1 cellular context compared by ENCODE assay signal in the genomic region with DNA sequence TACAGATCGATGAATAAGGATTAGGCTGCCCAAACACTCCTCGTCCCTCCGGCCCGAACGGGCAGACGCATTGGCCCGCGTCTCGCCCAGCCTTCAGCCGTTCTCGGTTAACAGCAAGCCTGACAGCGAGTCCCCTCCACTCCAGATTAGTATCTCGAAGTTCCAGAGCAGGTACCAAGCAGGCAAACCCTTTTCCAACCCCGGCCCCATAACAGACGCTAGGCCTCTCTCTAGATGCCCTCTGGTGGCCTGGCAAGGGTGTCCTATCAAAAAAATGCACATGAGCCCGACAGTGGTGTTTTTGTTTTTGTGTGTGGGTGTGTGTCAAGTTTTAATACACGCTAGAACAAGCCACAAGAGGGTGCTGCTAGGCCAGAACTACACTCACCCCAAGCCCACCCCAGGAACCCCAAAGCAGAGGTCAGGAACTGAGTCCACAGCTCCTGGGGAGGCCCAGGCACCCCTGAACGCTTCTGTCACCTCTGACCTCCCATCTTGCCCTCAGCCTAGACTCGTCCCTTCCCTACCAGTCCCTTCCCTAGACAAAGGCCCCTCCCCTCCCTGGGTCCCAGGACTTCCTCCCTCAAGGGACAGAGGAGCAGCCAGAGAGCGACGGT.
TF ChIP-seq lines count a peak whose summit lies in the region.

No MANE protein-coding gene starts in this region.

TF ChIP-seq in HepG2, 621 proteins besides CTCF, POLR2A, EP300 and RAD21 (continued from another document):
- TF ChIP-seq, protein P1, sequence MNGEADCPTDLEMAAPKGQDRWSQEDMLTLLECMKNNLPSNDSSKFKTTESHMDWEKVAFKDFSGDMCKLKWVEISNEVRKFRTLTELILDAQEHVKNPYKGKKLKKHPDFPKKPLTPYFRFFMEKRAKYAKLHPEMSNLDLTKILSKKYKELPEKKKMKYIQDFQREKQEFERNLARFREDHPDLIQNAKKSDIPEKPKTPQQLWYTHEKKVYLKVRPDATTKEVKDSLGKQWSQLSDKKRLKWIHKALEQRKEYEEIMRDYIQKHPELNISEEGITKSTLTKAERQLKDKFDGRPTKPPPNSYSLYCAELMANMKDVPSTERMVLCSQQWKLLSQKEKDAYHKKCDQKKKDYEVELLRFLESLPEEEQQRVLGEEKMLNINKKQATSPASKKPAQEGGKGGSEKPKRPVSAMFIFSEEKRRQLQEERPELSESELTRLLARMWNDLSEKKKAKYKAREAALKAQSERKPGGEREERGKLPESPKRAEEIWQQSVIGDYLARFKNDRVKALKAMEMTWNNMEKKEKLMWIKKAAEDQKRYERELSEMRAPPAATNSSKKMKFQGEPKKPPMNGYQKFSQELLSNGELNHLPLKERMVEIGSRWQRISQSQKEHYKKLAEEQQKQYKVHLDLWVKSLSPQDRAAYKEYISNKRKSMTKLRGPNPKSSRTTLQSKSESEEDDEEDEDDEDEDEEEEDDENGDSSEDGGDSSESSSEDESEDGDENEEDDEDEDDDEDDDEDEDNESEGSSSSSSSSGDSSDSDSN (CRISPR knock-in tag; IDR thresholded peaks at IDR 0.05) = peak; percentile 0; the same call in 1 of the 2 replicates
- TF ChIP-seq NAIF1 (CRISPR knock-in tag; IDR thresholded peaks at IDR 0.05; ENCODE audit: borderline replicate concordance) (peak; percentile 44; the same call in 1 of the 2 replicates), ONECUT2 (CRISPR knock-in tag; IDR thresholded peaks at IDR 0.05) (0 out of 2 replicates have a peak, but pooled peaks have one; percentile 12), ELF4 (CRISPR knock-in tag; IDR thresholded peaks at IDR 0.05; ENCODE audit: borderline replicate concordance) (no peak), MAF1 (CRISPR knock-in tag; IDR thresholded peaks at IDR 0.05; ENCODE audit: borderline replicate concordance) (no peak), ZNF468 (CRISPR knock-in tag; IDR thresholded peaks at IDR 0.05) (0 out of 2 replicates have a peak, but pooled peaks have one; percentile 59), ZNF337 (CRISPR knock-in tag; IDR thresholded peaks at IDR 0.05; ENCODE audit: borderline replicate concordance, low read depth) (no peak), BRD4 (CRISPR knock-in tag; IDR thresholded peaks at IDR 0.05) (no peak), FOXP1 (IDR thresholded peaks at IDR 0.05) (no peak), FOXP1 (CRISPR knock-in tag; IDR thresholded peaks at IDR 0.05) (no peak), HNF4A (CRISPR knock-in tag; IDR thresholded peaks at IDR 0.05) (no peak), TP53 (CRISPR knock-in tag; conservative IDR thresholded peaks at IDR 0.05) (no peak), SALL2 (CRISPR knock-in tag; IDR thresholded peaks at IDR 0.05) (no peak), ZNF615 (CRISPR knock-in tag; IDR thresholded peaks at IDR 0.05; ENCODE audit: borderline replicate concordance) (no peak), NCOA5 (CRISPR knock-in tag; IDR thresholded peaks at IDR 0.05) (no peak), REPIN1 (CRISPR knock-in tag; IDR thresholded peaks at IDR 0.05; ENCODE audit: borderline replicate concordance, low read depth) (no peak; the same call in 1 of the 2 replicates), KLF15 (CRISPR knock-in tag; IDR thresholded peaks at IDR 0.05; ENCODE audit: borderline replicate concordance) (no peak), SPEN (CRISPR knock-in tag; IDR thresholded peaks at IDR 0.05; ENCODE audit: low read depth) (no peak), MYNN (CRISPR knock-in tag; IDR thresholded peaks at IDR 0.05; ENCODE audit: low read depth) (no peak), ZNF33B (CRISPR knock-in tag; IDR thresholded peaks at IDR 0.05) (no peak), ZNF317 (CRISPR knock-in tag; IDR thresholded peaks at IDR 0.05) (peak; percentile 17; the same call in 1 of the 2 replicates), KAT7 (CRISPR knock-in tag; IDR thresholded peaks at IDR 0.05; ENCODE audit: borderline replicate concordance) (no peak), ZNF772 (CRISPR knock-in tag; IDR thresholded peaks at IDR 0.05) (0 out of 2 replicates have a peak, but pooled peaks have one; percentile 5), ZNF160 (CRISPR knock-in tag; IDR thresholded peaks at IDR 0.05) (no peak), SMC3 (IDR thresholded peaks at IDR 0.05; ENCODE audit: low read length) (peak; percentile 44), ARHGAP35 (CRISPR knock-in tag; IDR thresholded peaks at IDR 0.05; ENCODE audit: borderline replicate concordance) (no peak), GZF1 (CRISPR knock-in tag; IDR thresholded peaks at IDR 0.05) (no peak), ZNF382 (CRISPR knock-in tag; IDR thresholded peaks at IDR 0.05; ENCODE audit: borderline replicate concordance) (no peak), ZSCAN31 (CRISPR knock-in tag; IDR thresholded peaks at IDR 0.05; ENCODE audit: low read depth) (no peak)
- TF ChIP-seq, protein P2, sequence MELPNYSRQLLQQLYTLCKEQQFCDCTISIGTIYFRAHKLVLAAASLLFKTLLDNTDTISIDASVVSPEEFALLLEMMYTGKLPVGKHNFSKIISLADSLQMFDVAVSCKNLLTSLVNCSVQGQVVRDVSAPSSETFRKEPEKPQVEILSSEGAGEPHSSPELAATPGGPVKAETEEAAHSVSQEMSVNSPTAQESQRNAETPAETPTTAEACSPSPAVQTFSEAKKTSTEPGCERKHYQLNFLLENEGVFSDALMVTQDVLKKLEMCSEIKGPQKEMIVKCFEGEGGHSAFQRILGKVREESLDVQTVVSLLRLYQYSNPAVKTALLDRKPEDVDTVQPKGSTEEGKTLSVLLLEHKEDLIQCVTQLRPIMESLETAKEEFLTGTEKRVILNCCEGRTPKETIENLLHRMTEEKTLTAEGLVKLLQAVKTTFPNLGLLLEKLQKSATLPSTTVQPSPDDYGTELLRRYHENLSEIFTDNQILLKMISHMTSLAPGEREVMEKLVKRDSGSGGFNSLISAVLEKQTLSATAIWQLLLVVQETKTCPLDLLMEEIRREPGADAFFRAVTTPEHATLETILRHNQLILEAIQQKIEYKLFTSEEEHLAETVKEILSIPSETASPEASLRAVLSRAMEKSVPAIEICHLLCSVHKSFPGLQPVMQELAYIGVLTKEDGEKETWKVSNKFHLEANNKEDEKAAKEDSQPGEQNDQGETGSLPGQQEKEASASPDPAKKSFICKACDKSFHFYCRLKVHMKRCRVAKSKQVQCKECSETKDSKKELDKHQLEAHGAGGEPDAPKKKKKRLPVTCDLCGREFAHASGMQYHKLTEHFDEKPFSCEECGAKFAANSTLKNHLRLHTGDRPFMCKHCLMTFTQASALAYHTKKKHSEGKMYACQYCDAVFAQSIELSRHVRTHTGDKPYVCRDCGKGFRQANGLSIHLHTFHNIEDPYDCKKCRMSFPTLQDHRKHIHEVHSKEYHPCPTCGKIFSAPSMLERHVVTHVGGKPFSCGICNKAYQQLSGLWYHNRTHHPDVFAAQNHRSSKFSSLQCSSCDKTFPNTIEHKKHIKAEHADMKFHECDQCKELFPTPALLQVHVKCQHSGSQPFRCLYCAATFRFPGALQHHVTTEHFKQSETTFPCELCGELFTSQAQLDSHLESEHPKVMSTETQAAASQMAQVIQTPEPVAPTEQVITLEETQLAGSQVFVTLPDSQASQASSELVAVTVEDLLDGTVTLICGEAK (IDR thresholded peaks at IDR 0.05) = no peak
- TF ChIP-seq, protein P2 (CRISPR knock-in tag; IDR thresholded peaks at IDR 0.05) = no peak
- TF ChIP-seq, protein P3, sequence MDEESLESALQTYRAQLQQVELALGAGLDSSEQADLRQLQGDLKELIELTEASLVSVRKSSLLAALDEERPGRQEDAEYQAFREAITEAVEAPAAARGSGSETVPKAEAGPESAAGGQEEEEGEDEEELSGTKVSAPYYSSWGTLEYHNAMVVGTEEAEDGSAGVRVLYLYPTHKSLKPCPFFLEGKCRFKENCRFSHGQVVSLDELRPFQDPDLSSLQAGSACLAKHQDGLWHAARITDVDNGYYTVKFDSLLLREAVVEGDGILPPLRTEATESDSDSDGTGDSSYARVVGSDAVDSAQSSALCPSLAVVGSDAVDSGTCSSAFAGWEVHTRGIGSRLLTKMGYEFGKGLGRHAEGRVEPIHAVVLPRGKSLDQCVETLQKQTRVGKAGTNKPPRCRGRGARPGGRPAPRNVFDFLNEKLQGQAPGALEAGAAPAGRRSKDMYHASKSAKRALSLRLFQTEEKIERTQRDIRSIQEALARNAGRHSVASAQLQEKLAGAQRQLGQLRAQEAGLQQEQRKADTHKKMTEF (CRISPR knock-in tag; IDR thresholded peaks at IDR 0.05) = no peak
- TF ChIP-seq, protein P4, sequence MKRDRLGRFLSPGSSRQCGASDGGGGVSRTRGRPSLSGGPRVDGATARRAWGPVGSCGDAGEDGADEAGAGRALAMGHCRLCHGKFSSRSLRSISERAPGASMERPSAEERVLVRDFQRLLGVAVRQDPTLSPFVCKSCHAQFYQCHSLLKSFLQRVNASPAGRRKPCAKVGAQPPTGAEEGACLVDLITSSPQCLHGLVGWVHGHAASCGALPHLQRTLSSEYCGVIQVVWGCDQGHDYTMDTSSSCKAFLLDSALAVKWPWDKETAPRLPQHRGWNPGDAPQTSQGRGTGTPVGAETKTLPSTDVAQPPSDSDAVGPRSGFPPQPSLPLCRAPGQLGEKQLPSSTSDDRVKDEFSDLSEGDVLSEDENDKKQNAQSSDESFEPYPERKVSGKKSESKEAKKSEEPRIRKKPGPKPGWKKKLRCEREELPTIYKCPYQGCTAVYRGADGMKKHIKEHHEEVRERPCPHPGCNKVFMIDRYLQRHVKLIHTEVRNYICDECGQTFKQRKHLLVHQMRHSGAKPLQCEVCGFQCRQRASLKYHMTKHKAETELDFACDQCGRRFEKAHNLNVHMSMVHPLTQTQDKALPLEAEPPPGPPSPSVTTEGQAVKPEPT (CRISPR knock-in tag; IDR thresholded peaks at IDR 0.05; ENCODE audit: low read depth) = no peak
- TF ChIP-seq, protein P5, sequence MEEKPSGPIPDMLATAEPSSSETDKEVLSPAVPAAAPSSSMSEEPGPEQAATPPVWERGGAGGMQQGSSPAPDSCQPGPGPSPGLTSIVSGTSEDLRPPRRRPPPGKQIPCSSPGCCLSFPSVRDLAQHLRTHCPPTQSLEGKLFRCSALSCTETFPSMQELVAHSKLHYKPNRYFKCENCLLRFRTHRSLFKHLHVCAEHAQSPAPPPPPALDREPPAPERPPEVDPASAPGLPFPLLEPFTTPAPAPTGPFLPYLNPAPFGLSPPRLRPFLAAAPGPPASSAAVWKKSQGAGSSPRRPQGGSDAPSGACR (CRISPR knock-in tag; IDR thresholded peaks at IDR 0.05) = no peak
- TF ChIP-seq, protein P6, sequence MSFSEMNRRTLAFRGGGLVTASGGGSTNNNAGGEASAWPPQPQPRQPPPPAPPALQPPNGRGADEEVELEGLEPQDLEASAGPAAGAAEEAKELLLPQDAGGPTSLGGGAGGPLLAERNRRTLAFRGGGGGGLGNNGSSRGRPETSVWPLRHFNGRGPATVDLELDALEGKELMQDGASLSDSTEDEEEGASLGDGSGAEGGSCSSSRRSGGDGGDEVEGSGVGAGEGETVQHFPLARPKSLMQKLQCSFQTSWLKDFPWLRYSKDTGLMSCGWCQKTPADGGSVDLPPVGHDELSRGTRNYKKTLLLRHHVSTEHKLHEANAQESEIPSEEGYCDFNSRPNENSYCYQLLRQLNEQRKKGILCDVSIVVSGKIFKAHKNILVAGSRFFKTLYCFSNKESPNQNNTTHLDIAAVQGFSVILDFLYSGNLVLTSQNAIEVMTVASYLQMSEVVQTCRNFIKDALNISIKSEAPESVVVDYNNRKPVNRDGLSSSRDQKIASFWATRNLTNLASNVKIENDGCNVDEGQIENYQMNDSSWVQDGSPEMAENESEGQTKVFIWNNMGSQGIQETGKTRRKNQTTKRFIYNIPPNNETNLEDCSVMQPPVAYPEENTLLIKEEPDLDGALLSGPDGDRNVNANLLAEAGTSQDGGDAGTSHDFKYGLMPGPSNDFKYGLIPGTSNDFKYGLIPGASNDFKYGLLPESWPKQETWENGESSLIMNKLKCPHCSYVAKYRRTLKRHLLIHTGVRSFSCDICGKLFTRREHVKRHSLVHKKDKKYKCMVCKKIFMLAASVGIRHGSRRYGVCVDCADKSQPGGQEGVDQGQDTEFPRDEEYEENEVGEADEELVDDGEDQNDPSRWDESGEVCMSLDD (CRISPR knock-in tag; IDR thresholded peaks at IDR 0.05; ENCODE audit: borderline replicate concordance) = peak; percentile 71; the same call in 1 of the 2 replicates
- TF ChIP-seq, protein P7, sequence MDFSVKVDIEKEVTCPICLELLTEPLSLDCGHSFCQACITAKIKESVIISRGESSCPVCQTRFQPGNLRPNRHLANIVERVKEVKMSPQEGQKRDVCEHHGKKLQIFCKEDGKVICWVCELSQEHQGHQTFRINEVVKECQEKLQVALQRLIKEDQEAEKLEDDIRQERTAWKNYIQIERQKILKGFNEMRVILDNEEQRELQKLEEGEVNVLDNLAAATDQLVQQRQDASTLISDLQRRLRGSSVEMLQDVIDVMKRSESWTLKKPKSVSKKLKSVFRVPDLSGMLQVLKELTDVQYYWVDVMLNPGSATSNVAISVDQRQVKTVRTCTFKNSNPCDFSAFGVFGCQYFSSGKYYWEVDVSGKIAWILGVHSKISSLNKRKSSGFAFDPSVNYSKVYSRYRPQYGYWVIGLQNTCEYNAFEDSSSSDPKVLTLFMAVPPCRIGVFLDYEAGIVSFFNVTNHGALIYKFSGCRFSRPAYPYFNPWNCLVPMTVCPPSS (IDR thresholded peaks at IDR 0.05) = no peak
- TF ChIP-seq, protein P8, sequence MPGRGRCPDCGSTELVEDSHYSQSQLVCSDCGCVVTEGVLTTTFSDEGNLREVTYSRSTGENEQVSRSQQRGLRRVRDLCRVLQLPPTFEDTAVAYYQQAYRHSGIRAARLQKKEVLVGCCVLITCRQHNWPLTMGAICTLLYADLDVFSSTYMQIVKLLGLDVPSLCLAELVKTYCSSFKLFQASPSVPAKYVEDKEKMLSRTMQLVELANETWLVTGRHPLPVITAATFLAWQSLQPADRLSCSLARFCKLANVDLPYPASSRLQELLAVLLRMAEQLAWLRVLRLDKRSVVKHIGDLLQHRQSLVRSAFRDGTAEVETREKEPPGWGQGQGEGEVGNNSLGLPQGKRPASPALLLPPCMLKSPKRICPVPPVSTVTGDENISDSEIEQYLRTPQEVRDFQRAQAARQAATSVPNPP (CRISPR knock-in tag; IDR thresholded peaks at IDR 0.05) = peak; percentile 19; the same call in 1 of the 2 replicates
